33 cellular contexts compared by ENCODE assay signal in genomic region chr13:46659413-46660065, GRCh38.
DNase-seq lines count a peak whose midpoint lies in the region; ATAC-seq, FAIRE-seq and TF ChIP-seq lines count a peak whose summit lies in the region.
"Had no signal": no experiment of that assay in that cellular context is flagged by ENCODE, and none has a peak within 500 bp of the region (broad histone marks: within the 10 kb centered on the region; RNA-seq: fewer than 3 reads in every experiment).

No MANE protein-coding gene starts in this region.

- H3K4me3 ChIP-seq in colonic mucosa (no peak overlapping the region), small intestine (ENCODE audit: low read depth in 1 of 2, low read length in 2 of 2) (no peak overlapping the region)
- H3K4me3 ChIP-seq: ascending aorta, coronary artery, GM23248, K562, left ventricle myocardium inferior, SK-N-MC, smooth muscle cell, thyroid gland had no signal

- H3K4me1 Mint-ChIP-seq in Calu3 (ENCODE audit: low read depth, unreplicated experiment), result peaks cover 43% of the 10 kb centered on the region
- peaks cover 61% of the 10 kb centered on the region for H3K4me1 Mint-ChIP-seq in mesothelial cell of epicardium

- H3K4me1 ChIP-seq in colonic mucosa, result peaks cover 11% of the 10 kb centered on the region
- H3K4me1 ChIP-seq in small intestine (ENCODE audit: control insufficient read depth in 2 of 2, insufficient read depth in 1 of 2, low read depth in 1 of 2, low read length in 1 of 2), result peaks cover 5 to 13% of the 10 kb centered on the region in 2 donors

- no peak for ATAC-seq in GM18502 (IDR thresholded peaks at IDR 0.05; ENCODE audit: poor library complexity, unreplicated experiment)
- no peak for ATAC-seq in GM18873 (IDR thresholded peaks at IDR 0.05; ENCODE audit: low FRiP score, unreplicated experiment)
- ATAC-seq: activated CD8-positive, alpha-beta memory T cell treated with anti-CD3 and anti-CD28 coated beads, Interleukin-2, amount 10 ng/mL, durations not matched to agents 7 days and 5 days; activated T-cell treated with anti-CD3 and anti-CD28 coated beads, Interleukin-2, amount 50 U/mL, for 4 hours; K562; naive thymus-derived CD8-positive, alpha-beta T cell had no signal

- intact Hi-C loops in Calu3 (cut with micrococcal nuclease; ENCODE audit: unreplicated experiment) (loop anchor here (5.0 kb wide), 1 partner anchor 52 kb away; no protein-coding TSS in a partner anchor), colonic mucosa (cut with DNase I) (no loop called here)

- H3K9me3 Mint-ChIP-seq in Calu3 (ENCODE audit: low read depth, unreplicated experiment) (no peaks in the 10 kb centered on the region), mesothelial cell of epicardium (peaks cover 4% of the 10 kb centered on the region)
- H3K9me3 Mint-ChIP-seq: activated naive CD8-positive, alpha-beta T cell treated with anti-CD3 and anti-CD28 coated beads, Interleukin-2, amount 10 ng/mL, durations not matched to agents 7 days and 5 days; activated T-cell treated with anti-CD3 and anti-CD28 coated beads, Interleukin-2, amount 50 U/mL, for 4 hours; naive thymus-derived CD8-positive, alpha-beta T cell; stimulated activated naive CD8-positive, alpha-beta T cell treated with anti-CD3 and anti-CD28 coated beads, Interleukin-15, Interleukin-2, amounts not matched to agents 100 ng/mL and 50 ng/mL, for 24 hours had no signal

- no peak for FAIRE-seq in small intestine (lab: Jason Lieb, UNC)
- FAIRE-seq in GM12891 (lab: Jason Lieb, UNC), result no peak
- FAIRE-seq: HTR-8/SVneo, K562 had no signal

- H3K27me3 Mint-ChIP-seq in Calu3 (ENCODE audit: unreplicated experiment) (no peaks in the 10 kb centered on the region), mesothelial cell of epicardium (ENCODE audit: low read depth) (no peaks in the 10 kb centered on the region)
- H3K27me3 Mint-ChIP-seq: activated CD8-positive, alpha-beta memory T cell treated with anti-CD3 and anti-CD28 coated beads, Interleukin-2, amount 10 ng/mL, durations not matched to agents 7 days and 5 days; activated naive CD8-positive, alpha-beta T cell treated with anti-CD3 and anti-CD28 coated beads, Interleukin-2, amount 10 ng/mL, durations not matched to agents 7 days and 5 days; naive thymus-derived CD8-positive, alpha-beta T cell; stimulated activated naive CD8-positive, alpha-beta T cell treated with anti-CD3 and anti-CD28 coated beads, Interleukin-15, Interleukin-2, amounts not matched to agents 100 ng/mL and 50 ng/mL, for 24 hours had no signal

- no TSS peak for BruUV-seq in Calu3 (replicated peaks; lab: Mats Ljungman, UMichigan)

- H3K27me3 ChIP-seq in colonic mucosa (no peaks in the 10 kb centered on the region), small intestine (ENCODE audit: control insufficient read depth in 2 of 2, insufficient read depth in 2 of 2, low read length in 2 of 2) (no peaks in the 10 kb centered on the region)
- H3K27me3 ChIP-seq: ascending aorta, BE2C, thyroid gland had no signal

- peak overlapping the region; percentile 47 for H3K4me3 Mint-ChIP-seq in Calu3 (ENCODE audit: low read depth, unreplicated experiment)
- no peak overlapping the region for H3K4me3 Mint-ChIP-seq in mesothelial cell of epicardium
- H3K4me3 Mint-ChIP-seq: activated CD8-positive, alpha-beta memory T cell treated with anti-CD3 and anti-CD28 coated beads, Interleukin-2, amount 10 ng/mL, durations not matched to agents 7 days and 5 days; activated naive CD8-positive, alpha-beta T cell treated with anti-CD3 and anti-CD28 coated beads, Interleukin-2, amount 10 ng/mL, durations not matched to agents 7 days and 5 days; activated T-cell treated with anti-CD3 and anti-CD28 coated beads, Interleukin-2, amount 50 U/mL, for 4 hours; naive thymus-derived CD8-positive, alpha-beta T cell; stimulated activated naive CD8-positive, alpha-beta T cell treated with anti-CD3 and anti-CD28 coated beads, Interleukin-15, Interleukin-2, amounts not matched to agents 100 ng/mL and 50 ng/mL, for 24 hours had no signal

- H3K36me3 ChIP-seq in colonic mucosa (no peaks in the 10 kb centered on the region), small intestine (ENCODE audit: control insufficient read depth in 2 of 2, insufficient read depth in 2 of 2, low read length in 2 of 2) (no peaks in the 10 kb centered on the region)
- H3K36me3 ChIP-seq: ascending aorta, left ventricle myocardium inferior, thyroid gland had no signal

- TF ChIP-seq CTCF in Calu3 (IDR thresholded peaks at IDR 0.05; ENCODE audit: unreplicated experiment) (no peak), colonic mucosa (IDR thresholded peaks at IDR 0.05) (no peak), mesothelial cell of epicardium (IDR thresholded peaks at IDR 0.05; ENCODE audit: unreplicated experiment) (no peak)

- H3K27ac Mint-ChIP-seq in Calu3 (ENCODE audit: unreplicated experiment), result peak overlapping the region; percentile 81
- H3K27ac Mint-ChIP-seq in mesothelial cell of epicardium, result peak overlapping the region; percentile 87
- H3K27ac Mint-ChIP-seq: activated CD8-positive, alpha-beta memory T cell treated with anti-CD3 and anti-CD28 coated beads, Interleukin-2, amount 10 ng/mL, durations not matched to agents 7 days and 5 days; activated naive CD8-positive, alpha-beta T cell treated with anti-CD3 and anti-CD28 coated beads, Interleukin-2, amount 10 ng/mL, durations not matched to agents 7 days and 5 days; naive thymus-derived CD8-positive, alpha-beta T cell; stimulated activated naive CD8-positive, alpha-beta T cell treated with anti-CD3 and anti-CD28 coated beads, Interleukin-15, Interleukin-2, amounts not matched to agents 100 ng/mL and 50 ng/mL, for 24 hours had no signal

- CTCF ChIA-PET in Calu3 (lab: Charles Lee), result no interaction called here

- peak overlapping the region; percentile 59 for H3K27ac ChIP-seq in colonic mucosa
- H3K27ac ChIP-seq in small intestine (ENCODE audit: low read depth in 1 of 2, low read length in 1 of 2), result peak overlapping the region in 1 of 2 donors; percentile 58
- H3K27ac ChIP-seq: epithelial cell of prostate, GM23248, left ventricle myocardium inferior, SK-N-MC, thyroid gland had no signal

- TF ChIP-seq POLR2A in GM12891 (IDR thresholded peaks at IDR 0.05; ENCODE audit: low read depth, low read length), result no peak

- H3K9me3 ChIP-seq in colonic mucosa, result no peaks in the 10 kb centered on the region
- no peaks in the 10 kb centered on the region for H3K9me3 ChIP-seq in small intestine (ENCODE audit: control insufficient read depth, low read depth)
- H3K9me3 ChIP-seq: ascending aorta, BE2C, left ventricle myocardium inferior, thyroid gland had no signal

- H3K36me3 Mint-ChIP-seq in Calu3 (ENCODE audit: insufficient read depth, unreplicated experiment) (no peaks in the 10 kb centered on the region), mesothelial cell of epicardium (peaks cover 6% of the 10 kb centered on the region)

- no peak overlapping the region for H3K9ac ChIP-seq in colonic mucosa (ENCODE audit: low read depth in 2 of 2, low read length in 2 of 2)
- H3K9ac ChIP-seq: GM23248 had no signal

- DNase-seq in Calu3, result peak; percentile 36
- DNase-seq in colonic mucosa, result peak; percentile 61
- no peak for DNase-seq in mesothelial cell of epicardium (ENCODE audit: low spot score in 2 of 2, unreplicated experiment in 2 of 2)
- DNase-seq in small intestine, result peak; percentile 90
- DNase-seq in GM12891 (ENCODE audit: insufficient read length, low spot score), result no peak
- DNase-seq in NCI-H510A treated with DMSO at 0.1 percent for 48 hours (lab: John Stamatoyannopoulos, UW), result no peak
- DNase-seq: activated CD8-positive, alpha-beta memory T cell treated with anti-CD3 and anti-CD28 coated beads, Interleukin-2, amount 10 ng/mL, durations not matched to agents 7 days and 5 days; activated gamma-delta T cell; activated naive CD8-positive, alpha-beta T cell treated with anti-CD3 and anti-CD28 coated beads, Interleukin-2, amount 10 ng/mL, durations not matched to agents 7 days and 5 days; activated T-cell treated with anti-CD3 and anti-CD28 coated beads, Interleukin-2, amount 50 U/mL, for 4 hours; BE2C; DMS53; effector CD8-positive, alpha-beta T cell; GM23248; left ventricle myocardium inferior; naive thymus-derived CD8-positive, alpha-beta T cell; NCI-H1105; NCI-H187; NCI-H2171 treated with DMSO at 0.1 percent for 48 hours; NCI-H524 treated with DMSO at 0.1 percent for 48 hours; occipital lobe; stimulated activated CD4-positive, alpha-beta T cell treated with anti-CD3 and anti-CD28 coated beads, Interleukin-1b, Interleukin-23, amount 100 ng/mL, for 48 hours; thyroid gland had no signal

- 52 to 73% (median 66%) methylated on average over 6 of the region's 6 CpGs for WGBS in small intestine, 3 donors

TF ChIP-seq in GM12891, 5 proteins besides CTCF, POLR2A, EP300 and RAD21:
- TF ChIP-seq SPI1 (IDR thresholded peaks at IDR 0.05; ENCODE audit: low read depth, low read length), result no peak
- no peak for TF ChIP-seq TAF1 (IDR thresholded peaks at IDR 0.05; ENCODE audit: low read depth, low read length)

Comparison
In these comparisons a context has a peak if more than half of its experiments do, and no peak if none do; other contexts are left out.
1. DNase-seq: peak in Calu3 (single experiment), colonic mucosa (single experiment) and small intestine (single experiment); none in mesothelial cell of epicardium (0 of 2), GM12891 (single experiment) and NCI-H510A treated with DMSO at 0.1 percent for 48 hours (single experiment).